8 cellular contexts compared by ENCODE assay signal in genomic region chr2:74497777-74498499, GRCh38. TPM values are rescaled to one million over a fixed set of nuclear protein-coding genes. Genes with fewer than 3 reads are reported as not detected.
DNase-seq lines count a peak whose midpoint lies in the region; ATAC-seq and TF ChIP-seq lines count a peak whose summit lies in the region.

No MANE protein-coding gene starts in this region.

- no peaks in the 10 kb centered on the region for H3K9me3 ChIP-seq in heart right ventricle

- intact Hi-C loops in heart right ventricle (cut with DNase I), result no loop called here

- DNase-seq in DMS153 treated with DMSO at 0.1 percent for 48 hours (lab: John Stamatoyannopoulos, UW; ENCODE audit: unreplicated experiment) (peak; percentile 41), DMS153 (lab: John Stamatoyannopoulos, UW) (no peak), heart right ventricle (peak in 1 of 2 donors; percentile 37), retina (peak; percentile 60), GM19238 (ENCODE audit: insufficient read length, low spot score) (no peak)
- DNase-seq in activated CD4-positive, alpha-beta T cell treated with anti-CD3 and anti-CD28 coated beads, Interleukin-2, amount 50 U/mL, for 48 hours, result peak; percentile 30 to 53

- H3K4me1 ChIP-seq in heart right ventricle, result peaks cover 11 to 42% (median 35%) of the 10 kb centered on the region in 9 donors

- H3K36me3 ChIP-seq in heart right ventricle, result peaks cover 0 to 19% (median 9%) of the 10 kb centered on the region in 9 donors

- peaks cover 9 to 64% (median 62%) of the 10 kb centered on the region in 7 donors for H3K27me3 ChIP-seq in heart right ventricle

- peak in 5 of 8 donors; percentile 7 to 22 (median 16) for ATAC-seq in heart right ventricle
- no peak for ATAC-seq in GM18858 (IDR thresholded peaks at IDR 0.05; ENCODE audit: unreplicated experiment)
- ATAC-seq in HG03565 (IDR thresholded peaks at IDR 0.05; ENCODE audit: unreplicated experiment), result no peak

- WGBS in heart right ventricle, 2 donors, result 2 to 4% methylated on average over 61 of the region's 61 CpGs

- no peak for TF ChIP-seq CTCF in heart right ventricle (IDR thresholded peaks at IDR 0.05)

- no peak overlapping the region for H3K27ac ChIP-seq in heart right ventricle

- peak overlapping the region in 8 of 10 donors; percentile 22 to 57 (median 38) for H3K4me3 ChIP-seq in heart right ventricle

RNA-seq across cellular contexts. Expression of gene LBX2, which starts 1.5 kb away (rescaled TPM):
- 1 to 10 TPM in 2 of 10 donors, under 1 TPM in 6, not detected in 2; 0.17 to 1.5 (median 0.39) TPM for total RNA-seq in heart right ventricle
- polyA plus RNA-seq in heart right ventricle, result under 1 TPM; 0.44 to 0.64 TPM

RNA-seq across cellular contexts. Expression of gene PCGF1, which starts 9.6 kb away (rescaled TPM):
- 10 to 100 TPM; 10.7 to 27.4 (median 14.9) TPM for total RNA-seq in heart right ventricle
- polyA plus RNA-seq in heart right ventricle, result 10 to 100 TPM; 21.8 to 27.7 TPM

RNA-seq across cellular contexts. Expression of gene TTC31, which starts 15.1 kb away (rescaled TPM):
- 10 to 100 TPM in 5 of 10 donors, 1 to 10 TPM in 5; 7.2 to 12.1 (median 9.4) TPM for total RNA-seq in heart right ventricle
- polyA plus RNA-seq in heart right ventricle, result 10 to 100 TPM in 1 of 2 donors, 1 to 10 TPM in 1; 8.4 to 18.7 TPM

RNA-seq across cellular contexts. Expression of gene CCDC142, which starts 15.1 kb away (rescaled TPM):
- 10 to 100 TPM in 1 of 10 donors, 1 to 10 TPM in 9; 2.3 to 11.7 (median 5.5) TPM for total RNA-seq in heart right ventricle
- 10 to 100 TPM in 1 of 2 donors, 1 to 10 TPM in 1; 3.2 to 13.2 TPM for polyA plus RNA-seq in heart right ventricle

RNA-seq across cellular contexts. Expression of gene TLX2, which starts 16.3 kb away (rescaled TPM):
- not detected for total RNA-seq in heart right ventricle
- not detected for polyA plus RNA-seq in heart right ventricle

Comparison
In these comparisons a context has a peak if more than half of its experiments do, and no peak if none do; other contexts are left out.
1. DNase-seq: peak in DMS153 treated with DMSO at 0.1 percent for 48 hours (single experiment), activated CD4-positive, alpha-beta T cell treated with anti-CD3 and anti-CD28 coated beads, Interleukin-2, amount 50 U/mL, for 48 hours (2 of 2) and retina (single experiment); none in DMS153 (single experiment) and GM19238 (single experiment).
2. ATAC-seq: peak in heart right ventricle (5 of 8); none in GM18858 (single experiment) and HG03565 (single experiment).